Comparison of ENCODE assay signal across 8 cellular contexts in genomic region chr6:13908955-13909381, GRCh38. TPM values are rescaled to one million over a fixed set of nuclear protein-coding genes. Genes with fewer than 3 reads are reported as not detected.
A peak's percentile ranks its signal among the peaks of the same experiment; 100 is the strongest.
DNase-seq lines count a peak whose midpoint lies in the region; ATAC-seq and TF ChIP-seq lines count a peak whose summit lies in the region.

No MANE protein-coding gene starts in this region.

- no peak overlapping the region for H3K4me3 Mint-ChIP-seq in activated CD4-positive, alpha-beta memory T cell treated with anti-CD3 and anti-CD28 coated beads for 36 hours
- no peak overlapping the region for H3K4me3 Mint-ChIP-seq in naive thymus-derived CD8-positive, alpha-beta T cell

- CTCF ChIA-PET in activated CD4-positive, alpha-beta memory T cell treated with anti-CD3 and anti-CD28 coated beads for 36 hours (lab: Charles Lee) = interaction anchor here (0.6 to 10.0 kb wide), 43 partner anchors 8 to 1715 kb away, joined by 3 to 143 read pairs (median 4); partner anchors contain the start of gene RNF182

- TF ChIP-seq CTCF in HL-60 (IDR thresholded peaks at IDR 0.05; ENCODE audit: insufficient read depth, low read length) = peak; percentile 47

- no peak overlapping the region for H3K4me3 ChIP-seq in HL-60 (replicated peaks; ENCODE audit: insufficient read depth, low read length)

- H3K27me3 ChIP-seq in HL-60 (ENCODE audit: insufficient read depth, poor library complexity, severe bottlenecking) = peaks cover 14% of the 10 kb centered on the region

- H3K27ac ChIP-seq in HL-60 (replicated peaks) = no peak overlapping the region

- intact Hi-C loops in activated CD4-positive, alpha-beta memory T cell treated with anti-CD3 and anti-CD28 coated beads for 36 hours (cut with micrococcal nuclease) = loop anchor here (1.0 to 10.0 kb wide), 4 partner anchors 114 to 235 kb away; no protein-coding TSS in a partner anchor

- H3K36me3 Mint-ChIP-seq in activated CD4-positive, alpha-beta memory T cell treated with anti-CD3 and anti-CD28 coated beads for 36 hours = no peaks in the 10 kb centered on the region
- H3K36me3 Mint-ChIP-seq in naive thymus-derived CD8-positive, alpha-beta T cell = no peaks in the 10 kb centered on the region

- H3K4me1 Mint-ChIP-seq in activated CD4-positive, alpha-beta memory T cell treated with anti-CD3 and anti-CD28 coated beads for 36 hours (ENCODE audit: low read depth) = no peaks in the 10 kb centered on the region
- H3K4me1 Mint-ChIP-seq in naive thymus-derived CD8-positive, alpha-beta T cell = peaks cover 0 to 8% (median 4%) of the 10 kb centered on the region in 4 donors

- POLR2A ChIA-PET in activated CD4-positive, alpha-beta memory T cell treated with anti-CD3 and anti-CD28 coated beads for 36 hours (lab: Charles Lee) = interaction anchor here (0.6 kb wide), 1 partner anchor 23 kb away, joined by 3 read pairs; no protein-coding TSS in a partner anchor
- POLR2A ChIA-PET in naive thymus-derived CD8-positive, alpha-beta T cell (lab: Charles Lee) = no interaction called here

- TF ChIP-seq POLR2A in erythroblast (IDR thresholded peaks at IDR 0.05; ENCODE audit: low read length) = no peak

- H3K9me3 Mint-ChIP-seq in activated CD4-positive, alpha-beta memory T cell treated with anti-CD3 and anti-CD28 coated beads for 36 hours = no peaks in the 10 kb centered on the region
- no peaks in the 10 kb centered on the region for H3K9me3 Mint-ChIP-seq in naive thymus-derived CD8-positive, alpha-beta T cell

- H3K27ac Mint-ChIP-seq in activated CD4-positive, alpha-beta memory T cell treated with anti-CD3 and anti-CD28 coated beads for 36 hours = no peak overlapping the region
- H3K27ac Mint-ChIP-seq in naive thymus-derived CD8-positive, alpha-beta T cell = no peak overlapping the region

- peak; percentile 78 to 85 for ATAC-seq in naive thymus-derived CD8-positive, alpha-beta T cell
- ATAC-seq in GM18873 (IDR thresholded peaks at IDR 0.05; ENCODE audit: low FRiP score, unreplicated experiment) (no peak), HG03342 (IDR thresholded peaks at IDR 0.05; ENCODE audit: unreplicated experiment) (no peak)

- peaks cover 28% of the 10 kb centered on the region for H3K27me3 Mint-ChIP-seq in activated CD4-positive, alpha-beta memory T cell treated with anti-CD3 and anti-CD28 coated beads for 36 hours
- H3K27me3 Mint-ChIP-seq in naive thymus-derived CD8-positive, alpha-beta T cell = peaks cover 11 to 28% (median 17%) of the 10 kb centered on the region in 5 donors

- peak; percentile 19 for DNase-seq in DMS79 treated with DMSO at 0.1 percent for 48 hours (lab: John Stamatoyannopoulos, UW)
- DNase-seq in HL-60 (ENCODE audit: low read depth in 1 of 2, low spot score in 1 of 2) = peak; percentile 29 to 61
- DNase-seq in NCI-H748 (lab: John Stamatoyannopoulos, UW; ENCODE audit: unreplicated experiment) = peak; percentile 88
- DNase-seq in activated CD4-positive, alpha-beta memory T cell treated with anti-CD3 and anti-CD28 coated beads for 36 hours = peak; percentile 49
- DNase-seq in erythroblast (lab: John Stamatoyannopoulos, UW) = peak; percentile 79 to 81
- peak in 9 of 10 donors; percentile 24 to 68 (median 43) for DNase-seq in naive thymus-derived CD8-positive, alpha-beta T cell

RNA-seq across cellular contexts. Expression of gene RNF182, which starts 15.8 kb away (rescaled TPM):
- not detected for total RNA-seq in activated CD4-positive, alpha-beta memory T cell treated with anti-CD3 and anti-CD28 coated beads for 36 hours
- not detected for total RNA-seq in naive thymus-derived CD8-positive, alpha-beta T cell
- polyA plus RNA-seq in naive thymus-derived CD8-positive, alpha-beta T cell = not detected

Comparison
In these comparisons a context has a peak if more than half of its experiments do, and no peak if none do; other contexts are left out.
1. DNase-seq: peak in every context shown above with its lines; median percentile 88 in NCI-H748; 80 in erythroblast; 49 in activated CD4-positive, alpha-beta memory T cell treated with anti-CD3 and anti-CD28 coated beads for 36 hours; 45 in HL-60; 43 in naive thymus-derived CD8-positive, alpha-beta T cell; 19 in DMS79 treated with DMSO at 0.1 percent for 48 hours.
2. ATAC-seq: peak in naive thymus-derived CD8-positive, alpha-beta T cell (2 of 2); none in GM18873 (single experiment) and HG03342 (single experiment).